ENCODE assay signal across 8 cellular contexts in the genomic region with DNA sequence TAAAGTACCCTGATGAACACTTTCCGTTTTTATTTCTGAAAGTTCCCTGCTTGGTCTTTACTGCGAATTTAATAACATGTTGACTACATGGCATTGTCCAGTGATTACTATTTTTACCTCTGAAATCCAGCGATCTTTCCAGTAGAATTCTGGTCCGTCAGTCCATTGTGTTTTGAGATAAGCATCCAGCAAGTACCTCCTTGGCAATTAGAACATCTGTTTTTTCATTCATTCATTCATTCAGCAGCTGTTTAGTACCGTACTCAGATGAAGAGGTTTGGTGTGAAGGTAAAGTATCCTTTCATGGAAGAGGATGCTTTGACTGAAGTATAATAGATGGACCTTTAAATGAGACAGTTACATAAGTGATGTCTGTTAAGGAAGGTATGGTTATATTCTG. TPM values are rescaled to one million over a fixed set of nuclear protein-coding genes. Genes with fewer than 3 reads are reported as not detected.
A peak's percentile ranks its signal among the peaks of the same experiment; 100 is the strongest.
DNase-seq lines count a peak whose midpoint lies in the region; FAIRE-seq and TF ChIP-seq lines count a peak whose summit lies in the region.

No MANE protein-coding gene starts in this region.

- TF ChIP-seq CTCF in kidney (IDR thresholded peaks at IDR 0.05; ENCODE audit: borderline replicate concordance, extremely low read depth, insufficient read depth), result no peak
- TF ChIP-seq CTCF in thyroid gland (IDR thresholded peaks at IDR 0.05), result no peak

- CTCF ChIA-PET in activated CD4-positive, alpha-beta T cell treated with anti-CD3 and anti-CD28 coated beads, Interleukin-2, amount 10 ng/mL, durations not matched to agents 7 days and 5 days (lab: Charles Lee), result interaction anchor here (0.9 to 1.2 kb wide), 2 partner anchors 9 to 12 kb away, joined by 3 read pairs; no protein-coding TSS in a partner anchor

- H3K27ac Mint-ChIP-seq in activated CD4-positive, alpha-beta T cell treated with anti-CD3 and anti-CD28 coated beads, Interleukin-2, amount 10 ng/mL, durations not matched to agents 7 days and 5 days, result peak overlapping the region; percentile 88
- peak overlapping the region; percentile 80 for H3K27ac Mint-ChIP-seq in activated naive CD8-positive, alpha-beta T cell

- H3K27me3 Mint-ChIP-seq in activated CD4-positive, alpha-beta T cell treated with anti-CD3 and anti-CD28 coated beads, Interleukin-2, amount 10 ng/mL, durations not matched to agents 7 days and 5 days, result no peaks in the 10 kb centered on the region
- no peaks in the 10 kb centered on the region for H3K27me3 Mint-ChIP-seq in activated naive CD8-positive, alpha-beta T cell

- DNase-seq in activated CD4-positive, alpha-beta T cell treated with anti-CD3 and anti-CD28 coated beads, Interleukin-2, amount 10 ng/mL, durations not matched to agents 7 days and 5 days, result no peak
- DNase-seq in activated CD4-positive, alpha-beta T cell treated with anti-CD3 and anti-CD28 coated beads, Interleukin-2, amount 50 U/mL, for 4 hours, result no peak
- DNase-seq in kidney (no peak), thyroid gland (no peak), AG08396 (ENCODE audit: low spot score) (no peak), NCI-H510A (lab: John Stamatoyannopoulos, UW) (no peak)
- DNase-seq in effector CD4-positive, alpha-beta T cell, result no peak

- H3K36me3 Mint-ChIP-seq in activated CD4-positive, alpha-beta T cell treated with anti-CD3 and anti-CD28 coated beads, Interleukin-2, amount 10 ng/mL, durations not matched to agents 7 days and 5 days (ENCODE audit: low read depth), result no peaks in the 10 kb centered on the region
- H3K36me3 Mint-ChIP-seq in activated naive CD8-positive, alpha-beta T cell, result no peaks in the 10 kb centered on the region

- H3K4me1 ChIP-seq in kidney (ENCODE audit: control insufficient read depth in 1 of 2, insufficient read depth in 1 of 2, low read depth in 1 of 2, low read length in 2 of 2) (peaks cover 7 to 10% of the 10 kb centered on the region in 2 donors), thyroid gland (peaks cover 16 to 24% of the 10 kb centered on the region in 2 donors)

- H3K4me3 Mint-ChIP-seq in activated CD4-positive, alpha-beta T cell treated with anti-CD3 and anti-CD28 coated beads, Interleukin-2, amount 10 ng/mL, durations not matched to agents 7 days and 5 days, result peak overlapping the region; percentile 80
- H3K4me3 Mint-ChIP-seq in activated naive CD8-positive, alpha-beta T cell, result peak overlapping the region; percentile 88

- TF ChIP-seq POLR2A in thyroid gland (IDR thresholded peaks at IDR 0.05), result no peak

- POLR2A ChIA-PET in activated CD4-positive, alpha-beta T cell treated with anti-CD3 and anti-CD28 coated beads, Interleukin-2, amount 10 ng/mL, durations not matched to agents 7 days and 5 days (lab: Charles Lee), result no interaction called here

- H3K27me3 ChIP-seq in thyroid gland, result no peaks in the 10 kb centered on the region

- intact Hi-C loops in kidney (cut with DNase I) (no loop called here), thyroid gland (cut with DNase I) (no loop called here)

- H3K36me3 ChIP-seq in kidney (ENCODE audit: control insufficient read depth in 1 of 2, insufficient read depth in 2 of 2, low read length in 2 of 2) (no peaks in the 10 kb centered on the region), thyroid gland (no peaks in the 10 kb centered on the region)

- peak overlapping the region; percentile 66 to 86 for H3K4me3 ChIP-seq in kidney (ENCODE audit: low read length in 2 of 2)
- peak overlapping the region; percentile 66 to 95 (median 69) for H3K4me3 ChIP-seq in thyroid gland (replicated peaks in 1 of 3)

- H3K9ac ChIP-seq in kidney (ENCODE audit: low read length in 2 of 2), result peak overlapping the region in 1 of 2 donors; percentile 84

- no peaks in the 10 kb centered on the region for H3K9me3 ChIP-seq in kidney (ENCODE audit: control insufficient read depth in 1 of 2, low read length in 2 of 2)
- no peaks in the 10 kb centered on the region for H3K9me3 ChIP-seq in thyroid gland

- 12 to 14% methylated on average over 5 of the region's 5 CpGs for WGBS in thyroid gland, 2 donors

- H3K9me3 Mint-ChIP-seq in activated CD4-positive, alpha-beta T cell treated with anti-CD3 and anti-CD28 coated beads, Interleukin-2, amount 10 ng/mL, durations not matched to agents 7 days and 5 days, result no peaks in the 10 kb centered on the region
- H3K9me3 Mint-ChIP-seq in activated naive CD8-positive, alpha-beta T cell (ENCODE audit: low read depth), result peaks cover 2% of the 10 kb centered on the region

- peak overlapping the region in 1 of 2 donors; percentile 85 for H3K27ac ChIP-seq in kidney (ENCODE audit: low read depth in 2 of 2, low read length in 2 of 2)
- peak overlapping the region in 1 of 3 donors; percentile 99 for H3K27ac ChIP-seq in thyroid gland

- peaks cover 34% of the 10 kb centered on the region for H3K4me1 Mint-ChIP-seq in activated CD4-positive, alpha-beta T cell treated with anti-CD3 and anti-CD28 coated beads, Interleukin-2, amount 10 ng/mL, durations not matched to agents 7 days and 5 days
- H3K4me1 Mint-ChIP-seq in activated naive CD8-positive, alpha-beta T cell (ENCODE audit: low read depth), result peaks cover 46% of the 10 kb centered on the region

- FAIRE-seq in kidney (lab: Jason Lieb, UNC), result no peak

RNA-seq across cellular contexts. Expression of a gene that starts 1.1 kb away (rescaled TPM):
- total RNA-seq in activated CD4-positive, alpha-beta T cell treated with anti-CD3 and anti-CD28 coated beads, Interleukin-2, amount 10 ng/mL, durations not matched to agents 7 days and 5 days, result 10 to 100 TPM; 30.5 to 32.3 TPM
- 36.7 TPM for total RNA-seq in kidney
- 17.0 TPM for polyA plus RNA-seq in kidney (ENCODE audit: insufficient read depth, low read depth, low replicate concordance)
- total RNA-seq in thyroid gland, result 100 to 1,000 TPM in 2 of 4 donors, 10 to 100 TPM in 2; 76.2 to 165 (median 99.0) TPM

RNA-seq across cellular contexts. Expression of a gene that starts 33.1 kb away (rescaled TPM):
- not detected for total RNA-seq in activated CD4-positive, alpha-beta T cell treated with anti-CD3 and anti-CD28 coated beads, Interleukin-2, amount 10 ng/mL, durations not matched to agents 7 days and 5 days
- total RNA-seq in kidney (0.47 TPM), thyroid gland (1 to 10 TPM in 2 of 4 donors, under 1 TPM in 2; 0.50 to 4.4 (median 0.96) TPM)
- polyA plus RNA-seq in kidney (ENCODE audit: insufficient read depth, low read depth, low replicate concordance), result 0.34 TPM
